Comparison of ENCODE assay signal across 23 cellular contexts in genomic region chr7:154575497-154575896, GRCh38.
A peak's percentile ranks its signal among the peaks of the same experiment; 100 is the strongest.
DNase-seq lines count a peak whose midpoint lies in the region; ATAC-seq, FAIRE-seq and TF ChIP-seq lines count a peak whose summit lies in the region.
"Had no signal": no experiment of that assay in that cellular context is flagged by ENCODE, and none has a peak within 500 bp of the region (broad histone marks: within the 10 kb centered on the region; RNA-seq: fewer than 3 reads in every experiment).

No MANE protein-coding gene starts in this region.

- H3K27ac ChIP-seq in astrocyte (ENCODE audit: low read depth, low read length): no peak overlapping the region
- H3K27ac ChIP-seq in lung (ENCODE audit: low read depth in 1 of 2, low read length in 1 of 2): no peak overlapping the region
- H3K27ac ChIP-seq in neuronal stem cell (replicated peaks; ENCODE audit: low read length): no peak overlapping the region
- H3K27ac ChIP-seq: 22Rv1, BLaER1, C4-2B had no signal

- no peak overlapping the region for H3K4ac ChIP-seq in neuronal stem cell (ENCODE audit: low read length)

- no peak overlapping the region for H3K18ac ChIP-seq in neuronal stem cell (ENCODE audit: low read length)

- H3K36me3 Mint-ChIP-seq in activated CD8-positive, alpha-beta memory T cell treated with anti-CD3 and anti-CD28 coated beads, Interleukin-2, amount 10 ng/mL, durations not matched to agents 7 days and 5 days: no peaks in the 10 kb centered on the region
- H3K36me3 Mint-ChIP-seq in astrocyte (ENCODE audit: low read depth, unreplicated experiment) (no peaks in the 10 kb centered on the region), progenitor cell of endocrine pancreas (ENCODE audit: insufficient read depth) (no peaks in the 10 kb centered on the region)
- H3K36me3 Mint-ChIP-seq: CD4-positive, CD25-positive, alpha-beta regulatory T cell; CD8-positive, alpha-beta T cell had no signal

- no peak for TF ChIP-seq CTCF in astrocyte (IDR thresholded peaks at IDR 0.05; ENCODE audit: insufficient read depth, low read depth, low read length)
- no peak for TF ChIP-seq CTCF in lung (IDR thresholded peaks at IDR 0.05; ENCODE audit: control extremely low read depth, extremely low read depth)
- TF ChIP-seq CTCF in progenitor cell of endocrine pancreas (IDR thresholded peaks at IDR 0.05; ENCODE audit: unreplicated experiment): no peak

- H4K8ac ChIP-seq in neuronal stem cell (ENCODE audit: low read depth, low read length): no peak overlapping the region

- H3K9me3 ChIP-seq in astrocyte (ENCODE audit: insufficient read depth, low read depth, low read length): peaks cover 15% of the 10 kb centered on the region
- peaks cover 0 to 10% of the 10 kb centered on the region in 2 donors for H3K9me3 ChIP-seq in lung (ENCODE audit: control insufficient read depth in 2 of 2, insufficient read depth in 1 of 2, low read length in 1 of 2)
- peaks cover 0 to 16% of the 10 kb centered on the region in 2 donors for H3K9me3 ChIP-seq in neuronal stem cell (replicated peaks in 1 of 2; ENCODE audit: control insufficient read depth in 2 of 2, insufficient read depth in 1 of 2, low read depth in 1 of 2, low read length in 2 of 2)
- H3K9me3 ChIP-seq: BLaER1, Caco-2 had no signal

- H3K36me3 ChIP-seq in astrocyte (ENCODE audit: insufficient read depth, low read length): no peaks in the 10 kb centered on the region
- no peaks in the 10 kb centered on the region for H3K36me3 ChIP-seq in lung (ENCODE audit: control insufficient read depth in 2 of 2, insufficient read depth in 2 of 2, low read length in 2 of 2)
- peaks cover 0 to 9% of the 10 kb centered on the region in 2 donors for H3K36me3 ChIP-seq in neuronal stem cell (replicated peaks in 1 of 2; ENCODE audit: control insufficient read depth in 2 of 2, insufficient read depth in 2 of 2, low read length in 2 of 2)
- H3K36me3 ChIP-seq: BLaER1 had no signal

- H2BK15ac ChIP-seq in neuronal stem cell (ENCODE audit: low read length): no peak overlapping the region

- H2BK5ac ChIP-seq in neuronal stem cell (ENCODE audit: low read length): no peak overlapping the region

- H4K20me1 ChIP-seq in astrocyte (ENCODE audit: insufficient read depth, low read length): no peaks in the 10 kb centered on the region
- H4K20me1 ChIP-seq: BLaER1 had no signal

- CTCF ChIA-PET in activated CD8-positive, alpha-beta memory T cell treated with anti-CD3 and anti-CD28 coated beads, Interleukin-2, amount 10 ng/mL, durations not matched to agents 7 days and 5 days (lab: Charles Lee): no interaction called here

- no peak overlapping the region for H3K27ac Mint-ChIP-seq in activated CD8-positive, alpha-beta memory T cell treated with anti-CD3 and anti-CD28 coated beads, Interleukin-2, amount 10 ng/mL, durations not matched to agents 7 days and 5 days
- H3K27ac Mint-ChIP-seq in astrocyte (ENCODE audit: unreplicated experiment) (no peak overlapping the region), progenitor cell of endocrine pancreas (no peak overlapping the region)
- H3K27ac Mint-ChIP-seq: B cell; CD4-positive, CD25-positive, alpha-beta regulatory T cell; CD8-positive, alpha-beta T cell; H9; HFFc6 had no signal

- ATAC-seq in activated CD8-positive, alpha-beta memory T cell treated with anti-CD3 and anti-CD28 coated beads, Interleukin-2, amount 10 ng/mL, durations not matched to agents 7 days and 5 days: peak; percentile 12
- ATAC-seq in lung (ENCODE audit: insufficient read depth, low FRiP score): no peak
- no peak for ATAC-seq in left ventricle myocardium superior
- ATAC-seq in HG02970 (IDR thresholded peaks at IDR 0.05; ENCODE audit: low FRiP score, unreplicated experiment): no peak
- ATAC-seq: CD8-positive, alpha-beta T cell; HCT116 had no signal

- WGBS in lung, 2 donors: 96 to 98% methylated on average over 3 of the region's 3 CpGs
- 100% methylated on average over 2 of the region's 3 CpGs; no CpG with 5 or more reads in 1 of the 2 donors for WGBS in neuronal stem cell (ENCODE audit: extremely low coverage in 2 of 2, insufficient read length in 2 of 2, insufficient replicate concordance in 1 of 2), 2 donors

- no peak overlapping the region for H3K4me3 ChIP-seq in astrocyte (ENCODE audit: insufficient read depth, low read depth, low read length)
- no peak overlapping the region for H3K4me3 ChIP-seq in lung
- peak overlapping the region in 1 of 2 donors; percentile 74 for H3K4me3 ChIP-seq in neuronal stem cell (ENCODE audit: low read length in 2 of 2)
- H3K4me3 ChIP-seq: BLaER1 had no signal

- H3K79me2 ChIP-seq in astrocyte (ENCODE audit: insufficient read depth, low read length): no peaks in the 10 kb centered on the region

- H3K27me3 Mint-ChIP-seq in activated CD8-positive, alpha-beta memory T cell treated with anti-CD3 and anti-CD28 coated beads, Interleukin-2, amount 10 ng/mL, durations not matched to agents 7 days and 5 days: no peaks in the 10 kb centered on the region
- H3K27me3 Mint-ChIP-seq in astrocyte (ENCODE audit: low read depth, unreplicated experiment) (peaks cover 10% of the 10 kb centered on the region), progenitor cell of endocrine pancreas (no peaks in the 10 kb centered on the region)
- H3K27me3 Mint-ChIP-seq: B cell; CD4-positive, CD25-positive, alpha-beta regulatory T cell had no signal

- H3K4me1 Mint-ChIP-seq in activated CD8-positive, alpha-beta memory T cell treated with anti-CD3 and anti-CD28 coated beads, Interleukin-2, amount 10 ng/mL, durations not matched to agents 7 days and 5 days: no peaks in the 10 kb centered on the region
- H3K4me1 Mint-ChIP-seq in astrocyte (ENCODE audit: low read depth, unreplicated experiment) (no peaks in the 10 kb centered on the region), progenitor cell of endocrine pancreas (ENCODE audit: low read depth) (no peaks in the 10 kb centered on the region)
- H3K4me1 Mint-ChIP-seq: B cell; CD4-positive, CD25-positive, alpha-beta regulatory T cell had no signal

- H3K4me3 Mint-ChIP-seq in activated CD8-positive, alpha-beta memory T cell treated with anti-CD3 and anti-CD28 coated beads, Interleukin-2, amount 10 ng/mL, durations not matched to agents 7 days and 5 days: no peak overlapping the region
- H3K4me3 Mint-ChIP-seq in astrocyte (ENCODE audit: unreplicated experiment): no peak overlapping the region
- H3K4me3 Mint-ChIP-seq in progenitor cell of endocrine pancreas (ENCODE audit: low read depth): no peak overlapping the region
- H3K4me3 Mint-ChIP-seq: B cell; CD4-positive, CD25-positive, alpha-beta regulatory T cell; CD8-positive, alpha-beta T cell; H9; HFFc6 had no signal

- H2AFZ ChIP-seq in astrocyte (ENCODE audit: low read depth, low read length) (no peak overlapping the region), neuronal stem cell (ENCODE audit: low read length) (no peak overlapping the region)

- no peak overlapping the region for H2AK5ac ChIP-seq in neuronal stem cell (ENCODE audit: low read depth, low read length)

- no peak for FAIRE-seq in astrocyte (lab: Jason Lieb, UNC)
- FAIRE-seq: A204.1, G401.6, GM12892 had no signal

- H3K9ac ChIP-seq in astrocyte (ENCODE audit: low read length) (no peak overlapping the region), neuronal stem cell (ENCODE audit: low read depth, low read length, poor library complexity) (peak overlapping the region; percentile 63)
- H3K9ac ChIP-seq: BLaER1 had no signal

- H3K79me1 ChIP-seq in neuronal stem cell (ENCODE audit: low read depth, low read length): peaks cover 5% of the 10 kb centered on the region

- H3K23ac ChIP-seq in neuronal stem cell (ENCODE audit: low read depth, low read length, poor library complexity): no peak overlapping the region

- H3K14ac ChIP-seq in neuronal stem cell (ENCODE audit: low read length): no peak overlapping the region

- no peak overlapping the region for H4K91ac ChIP-seq in neuronal stem cell (ENCODE audit: low read depth, low read length, poor library complexity)

- H3K27me3 ChIP-seq in astrocyte (ENCODE audit: insufficient read depth, low read length): no peaks in the 10 kb centered on the region
- H3K27me3 ChIP-seq in lung (ENCODE audit: control insufficient read depth, insufficient read depth): no peaks in the 10 kb centered on the region
- H3K27me3 ChIP-seq in neuronal stem cell (ENCODE audit: control insufficient read depth in 3 of 3, insufficient read depth in 3 of 3, low read depth in 1 of 3, low read length in 3 of 3): peaks cover 0 to 8% (median 0%) of the 10 kb centered on the region in 3 experiments
- H3K27me3 ChIP-seq: BLaER1 had no signal

- H3K4me1 ChIP-seq in astrocyte (ENCODE audit: insufficient read depth, low read length) (no peaks in the 10 kb centered on the region), lung (ENCODE audit: control insufficient read depth in 2 of 2, insufficient read depth in 2 of 2, low read length in 2 of 2) (peaks cover 0 to 2% of the 10 kb centered on the region in 2 donors), neuronal stem cell (ENCODE audit: control insufficient read depth in 2 of 2, insufficient read depth in 1 of 2, low read depth in 1 of 2, low read length in 2 of 2) (peaks cover 0 to 12% of the 10 kb centered on the region in 2 donors)
- H3K4me1 ChIP-seq: BLaER1, Caco-2 had no signal

- H3K9me3 Mint-ChIP-seq in activated CD8-positive, alpha-beta memory T cell treated with anti-CD3 and anti-CD28 coated beads, Interleukin-2, amount 10 ng/mL, durations not matched to agents 7 days and 5 days (ENCODE audit: low read depth): no peaks in the 10 kb centered on the region
- H3K9me3 Mint-ChIP-seq in astrocyte (ENCODE audit: unreplicated experiment) (peaks cover 5% of the 10 kb centered on the region), progenitor cell of endocrine pancreas (ENCODE audit: low read depth) (no peaks in the 10 kb centered on the region)
- H3K9me3 Mint-ChIP-seq: CD8-positive, alpha-beta T cell had no signal

- intact Hi-C loops in left ventricle myocardium superior (cut with micrococcal nuclease): no loop called here

- no peak overlapping the region for H2BK12ac ChIP-seq in neuronal stem cell (ENCODE audit: low read length)

- H2BK120ac ChIP-seq in neuronal stem cell (ENCODE audit: low read depth, low read length): no peak overlapping the region

- DNase-seq in activated CD8-positive, alpha-beta memory T cell treated with anti-CD3 and anti-CD28 coated beads, Interleukin-2, amount 10 ng/mL, durations not matched to agents 7 days and 5 days: no peak
- no peak for DNase-seq in activated CD8-positive, alpha-beta memory T cell treated with anti-CD3 and anti-CD28 coated beads, Interleukin-2, amount 50 U/mL, for 48 hours
- DNase-seq in astrocyte (ENCODE audit: low read depth): peak; percentile 1
- DNase-seq in lung (ENCODE audit: low spot score): peak; percentile 5
- DNase-seq in neuronal stem cell (ENCODE audit: low spot score): no peak
- DNase-seq in left ventricle myocardium superior: no peak
- no peak for DNase-seq in progenitor cell of endocrine pancreas (ENCODE audit: low spot score, unreplicated experiment)
- DNase-seq: Caco-2; CD8-positive, alpha-beta T cell; DMS153; DND-41; H9; HFFc6 had no signal

- H3K4me2 ChIP-seq in astrocyte (ENCODE audit: low read length) (no peak overlapping the region), neuronal stem cell (ENCODE audit: insufficient read depth, low read length, poor library complexity, severe bottlenecking) (no peak overlapping the region)
- H3K4me2 ChIP-seq: BLaER1 had no signal

Comparison
In these comparisons a context has a peak if more than half of its experiments do, and no peak if none do; other contexts are left out.
1. DNase-seq: peak in astrocyte (single experiment) and lung (single experiment); none in activated CD8-positive, alpha-beta memory T cell treated with anti-CD3 and anti-CD28 coated beads, Interleukin-2, amount 10 ng/mL, durations not matched to agents 7 days and 5 days (single experiment), activated CD8-positive, alpha-beta memory T cell treated with anti-CD3 and anti-CD28 coated beads, Interleukin-2, amount 50 U/mL, for 48 hours (single experiment), neuronal stem cell (single experiment), left ventricle myocardium superior (single experiment) and progenitor cell of endocrine pancreas (single experiment).